30 cellular contexts compared by ENCODE assay signal in genomic region chr16:12184419-12184831, GRCh38.
A peak's percentile ranks its signal among the peaks of the same experiment; 100 is the strongest.
DNase-seq lines count a peak whose midpoint lies in the region; ATAC-seq, FAIRE-seq and TF ChIP-seq lines count a peak whose summit lies in the region.
"Had no signal": no experiment of that assay in that cellular context is flagged by ENCODE, and none has a peak within 500 bp of the region (broad histone marks: within the 10 kb centered on the region; RNA-seq: fewer than 3 reads in every experiment).

No MANE protein-coding gene starts in this region.

- H3K9ac ChIP-seq in endodermal cell (ENCODE audit: extremely low read depth, low read length, poor library complexity, severe bottlenecking) = no peak overlapping the region

- intact Hi-C loops in thyroid gland (cut with DNase I) = no loop called here

- H3K4me3 Mint-ChIP-seq in endodermal cell = no peak overlapping the region
- H3K4me3 Mint-ChIP-seq: activated CD4-positive, alpha-beta memory T cell treated with anti-CD3 and anti-CD28 coated beads, Interleukin-2, amount 10 ng/mL, durations not matched to agents 7 days and 5 days; CD14-positive monocyte; stimulated activated naive B cell treated with anti-CD40 and anti-IgM and Interleukin-4, amounts not matched to agents 10 μg/mL and 1 μg/mL and 100 μg/mL, for 72 hours had no signal

- no peaks in the 10 kb centered on the region for H3K27me3 Mint-ChIP-seq in endodermal cell (ENCODE audit: insufficient read depth)
- H3K27me3 Mint-ChIP-seq: activated CD4-positive, alpha-beta memory T cell treated with anti-CD3 and anti-CD28 coated beads, Interleukin-2, amount 10 ng/mL, durations not matched to agents 7 days and 5 days; stimulated activated naive B cell treated with anti-CD40 and anti-IgM and Interleukin-4, amounts not matched to agents 10 μg/mL and 1 μg/mL and 100 μg/mL, for 72 hours had no signal

- H3K4me3 ChIP-seq in endodermal cell (ENCODE audit: low read length) = no peak overlapping the region
- no peak overlapping the region for H3K4me3 ChIP-seq in kidney epithelial cell (ENCODE audit: low read depth, low read length)
- no peak overlapping the region for H3K4me3 ChIP-seq in thyroid gland (replicated peaks in 1 of 3)
- H3K4me3 ChIP-seq: cardiac muscle cell, coronary artery, SK-N-MC, suprapubic skin had no signal

- TF ChIP-seq POLR2A in thyroid gland (IDR thresholded peaks at IDR 0.05) (no peak), erythroblast (IDR thresholded peaks at IDR 0.05; ENCODE audit: low read length) (no peak)

- no peaks in the 10 kb centered on the region for H3K36me3 Mint-ChIP-seq in endodermal cell (ENCODE audit: low read depth)
- H3K36me3 Mint-ChIP-seq: activated naive CD4-positive, alpha-beta T cell treated with anti-CD3 and anti-CD28 coated beads, Interleukin-2, amount 50 U/mL, for 72 hours had no signal

- DNase-seq in HPDE6-E6E7 (ENCODE audit: extremely low spot score) (peak; percentile 34), endodermal cell (no peak), kidney epithelial cell (ENCODE audit: low read depth) (peak; percentile 66), thyroid gland (peak; percentile 54 to 67), HTR-8/SVneo (ENCODE audit: insufficient read length, low spot score) (no peak), erythroblast (lab: John Stamatoyannopoulos, UW) (no peak)
- DNase-seq: activated CD4-positive, alpha-beta memory T cell treated with anti-CD3 and anti-CD28 coated beads, Interleukin-2, amount 10 ng/mL, durations not matched to agents 7 days and 5 days; Calu3; effector memory CD4-positive, alpha-beta T cell; EL; HCEC 1CT; islet precursor cell; KG1; MM.1S; NCI-H1417 treated with DMSO at 0.1 percent for 48 hours; NCI-H2081; NCI-H345; NCI-H774; stimulated activated CD4-positive, alpha-beta T cell treated with anti-CD3 and anti-CD28 coated beads, Interleukin-15, amount 100 ng/mL, for 24 hours; stimulated activated naive B cell treated with anti-CD40 and anti-IgM and Interleukin-4, amounts not matched to agents 10 μg/mL and 1 μg/mL and 100 μg/mL, for 72 hours had no signal

- H3K4me1 ChIP-seq in endodermal cell (ENCODE audit: control insufficient read depth, insufficient read depth, low read length) = peaks cover 7% of the 10 kb centered on the region
- peaks cover 39 to 40% of the 10 kb centered on the region in 2 donors for H3K4me1 ChIP-seq in thyroid gland

- no peaks in the 10 kb centered on the region for H3K36me3 ChIP-seq in endodermal cell (ENCODE audit: control insufficient read depth, insufficient read depth, low read length)
- no peaks in the 10 kb centered on the region for H3K36me3 ChIP-seq in kidney epithelial cell (ENCODE audit: control insufficient read depth, insufficient read depth, low read length)
- no peaks in the 10 kb centered on the region for H3K36me3 ChIP-seq in thyroid gland
- H3K36me3 ChIP-seq: cardiac muscle cell, suprapubic skin had no signal

- H3K27me3 ChIP-seq in endodermal cell (ENCODE audit: control insufficient read depth, insufficient read depth, low read length, poor library complexity, severe bottlenecking) (no peaks in the 10 kb centered on the region), kidney epithelial cell (ENCODE audit: control insufficient read depth, insufficient read depth, low read length) (no peaks in the 10 kb centered on the region), thyroid gland (no peaks in the 10 kb centered on the region)
- H3K27me3 ChIP-seq: cardiac muscle cell, suprapubic skin had no signal

- no peaks in the 10 kb centered on the region for H3K9me3 ChIP-seq in endodermal cell (ENCODE audit: control insufficient read depth, low read length)
- no peaks in the 10 kb centered on the region for H3K9me3 ChIP-seq in thyroid gland
- H3K9me3 ChIP-seq: suprapubic skin had no signal

- no peak for ATAC-seq in GM21447 (IDR thresholded peaks at IDR 0.05; ENCODE audit: unreplicated experiment)
- ATAC-seq: activated CD4-positive, CD25-positive, alpha-beta regulatory T cell treated with anti-CD3 and anti-CD28 coated beads, Interleukin-2, amount 50 U/mL, for 24 hours; activated naive CD4-positive, alpha-beta T cell treated with anti-CD3 and anti-CD28 coated beads, Interleukin-2, amount 50 U/mL, for 72 hours; stimulated activated naive B cell treated with anti-CD40 and anti-IgM and Interleukin-4, amounts not matched to agents 10 μg/mL and 1 μg/mL and 100 μg/mL, for 72 hours had no signal

- no peak overlapping the region for H3K27ac Mint-ChIP-seq in endodermal cell
- H3K27ac Mint-ChIP-seq: activated CD4-positive, alpha-beta memory T cell treated with anti-CD3 and anti-CD28 coated beads, Interleukin-2, amount 10 ng/mL, durations not matched to agents 7 days and 5 days; activated T-helper 2 cell treated with anti-CD3 and anti-CD28 coated beads, Interferon-gamma antibody, Interleukin-2, Interleukin-4, amounts not matched to agents 10 μg/mL and 5 μg/mL and 100 μg/mL, durations not matched to agents 14 hours and 24 hours and 36 hours; CD14-positive monocyte had no signal

- no peak for FAIRE-seq in HTR-8/SVneo (lab: Jason Lieb, UNC)
- FAIRE-seq: GM19239 had no signal

- no peaks in the 10 kb centered on the region for H3K9me3 Mint-ChIP-seq in endodermal cell
- H3K9me3 Mint-ChIP-seq: activated CD4-positive, alpha-beta memory T cell treated with anti-CD3 and anti-CD28 coated beads, Interleukin-2, amount 10 ng/mL, durations not matched to agents 7 days and 5 days; activated naive CD4-positive, alpha-beta T cell treated with anti-CD3 and anti-CD28 coated beads, Interleukin-2, amount 50 U/mL, for 72 hours; activated T-helper 2 cell treated with anti-CD3 and anti-CD28 coated beads, Interferon-gamma antibody, Interleukin-2, Interleukin-4, amounts not matched to agents 10 μg/mL and 5 μg/mL and 100 μg/mL, durations not matched to agents 14 hours and 24 hours and 36 hours; CD14-positive monocyte; stimulated activated naive B cell treated with anti-CD40 and anti-IgM and Interleukin-4, amounts not matched to agents 10 μg/mL and 1 μg/mL and 100 μg/mL, for 72 hours had no signal

- TF ChIP-seq CTCF in endodermal cell (conservative IDR thresholded peaks at IDR 0.05) = peak; percentile 44
- TF ChIP-seq CTCF in kidney epithelial cell (IDR thresholded peaks at IDR 0.05; ENCODE audit: insufficient read depth, low read length, poor library complexity, severe bottlenecking) = peak; percentile 20
- peak in 3 of 6 experiments; percentile 35 to 63 (median 57) for TF ChIP-seq CTCF in thyroid gland (IDR thresholded peaks at IDR 0.05)

- H3K27ac ChIP-seq in endodermal cell (ENCODE audit: low read depth, low read length) = no peak overlapping the region
- H3K27ac ChIP-seq in thyroid gland = peak overlapping the region; percentile 59 to 78 (median 72)
- H3K27ac ChIP-seq: cardiac muscle cell, coronary artery, SK-N-MC had no signal

- peaks cover 22% of the 10 kb centered on the region for H3K4me1 Mint-ChIP-seq in endodermal cell
- H3K4me1 Mint-ChIP-seq: activated CD4-positive, alpha-beta memory T cell treated with anti-CD3 and anti-CD28 coated beads, Interleukin-2, amount 10 ng/mL, durations not matched to agents 7 days and 5 days; CD14-positive monocyte had no signal

- WGBS in endodermal cell (ENCODE audit: insufficient coverage in 1 of 2, insufficient read length in 1 of 2), 2 experiments = 91 to 97% methylated on average over 3 of the region's 3 CpGs
- WGBS in thyroid gland, 2 donors = 39 to 43% methylated on average over 3 of the region's 3 CpGs

Comparison
In these comparisons a context has a peak if more than half of its experiments do, and no peak if none do; other contexts are left out.
1. DNase-seq: peak in HPDE6-E6E7 (single experiment), kidney epithelial cell (single experiment) and thyroid gland (2 of 2); none in endodermal cell (single experiment), HTR-8/SVneo (single experiment) and erythroblast (0 of 2).